ENCODE assay signal across 1 cellular context in the genomic region with DNA sequence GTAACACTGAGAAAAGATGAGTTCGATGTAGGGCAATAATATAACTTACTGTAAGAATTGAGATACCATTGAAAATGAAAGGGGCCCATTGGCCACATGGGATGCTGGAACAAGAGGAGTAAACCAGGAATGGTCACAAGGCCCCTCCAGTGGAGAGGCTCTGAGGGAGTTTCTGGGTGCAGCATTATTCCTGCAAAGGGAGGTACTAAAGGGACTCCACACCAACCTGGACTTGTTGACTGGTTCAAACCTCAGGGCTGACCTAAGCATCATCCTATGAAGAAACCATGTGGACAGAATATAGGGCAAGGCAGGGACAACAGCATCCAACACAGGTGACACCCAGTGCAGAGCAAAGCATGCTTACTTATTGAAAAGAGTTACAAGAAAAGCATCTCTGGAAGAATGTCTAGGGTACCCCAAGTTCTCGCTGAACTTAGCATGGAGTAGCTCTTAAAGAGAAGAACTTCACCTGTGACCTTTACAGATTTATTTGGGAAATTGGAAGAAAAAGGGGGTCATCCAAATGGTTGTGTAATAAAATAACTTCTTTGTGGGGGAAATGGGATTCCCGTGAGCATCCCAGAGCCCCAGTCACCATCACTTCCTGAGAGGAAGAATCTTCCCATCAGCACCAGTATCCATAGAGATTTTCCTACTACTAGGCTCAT.
A peak's percentile ranks its signal among the peaks of the same experiment; 100 is the strongest.
TF ChIP-seq lines count a peak whose summit lies in the region.

No MANE protein-coding gene starts in this region.

TF ChIP-seq in K562, 482 proteins besides CTCF, POLR2A, EP300 and RAD21:
- TF ChIP-seq ADNP (tag; IDR thresholded peaks at IDR 0.05) (no peak), ZNF589 (CRISPR knock-in tag; IDR thresholded peaks at IDR 0.05; ENCODE audit: low read depth) (0 out of 2 replicates have a peak, but pooled peaks have one; percentile 8), CBFB (CRISPR knock-in tag; IDR thresholded peaks at IDR 0.05) (no peak), ELF4 (CRISPR knock-in tag; IDR thresholded peaks at IDR 0.05) (no peak), BRCA1 (IDR thresholded peaks at IDR 0.05) (no peak), BRCA1 (CRISPR knock-in tag; IDR thresholded peaks at IDR 0.05) (no peak), HMG20B (CRISPR knock-in tag; IDR thresholded peaks at IDR 0.05) (no peak), ZNF384 (IDR thresholded peaks at IDR 0.05; ENCODE audit: low read depth, low read length) (no peak), CEBPB (tag; IDR thresholded peaks at IDR 0.05) (peak; percentile 53), CEBPG (CRISPR knock-in tag; IDR thresholded peaks at IDR 0.05) (no peak), CEBPG (tag; conservative IDR thresholded peaks at IDR 0.05 in 1 of 2, IDR thresholded peaks at IDR 0.05 in 1 of 2) (peak; percentile 57 to 67)
- TF ChIP-seq, protein P1, sequence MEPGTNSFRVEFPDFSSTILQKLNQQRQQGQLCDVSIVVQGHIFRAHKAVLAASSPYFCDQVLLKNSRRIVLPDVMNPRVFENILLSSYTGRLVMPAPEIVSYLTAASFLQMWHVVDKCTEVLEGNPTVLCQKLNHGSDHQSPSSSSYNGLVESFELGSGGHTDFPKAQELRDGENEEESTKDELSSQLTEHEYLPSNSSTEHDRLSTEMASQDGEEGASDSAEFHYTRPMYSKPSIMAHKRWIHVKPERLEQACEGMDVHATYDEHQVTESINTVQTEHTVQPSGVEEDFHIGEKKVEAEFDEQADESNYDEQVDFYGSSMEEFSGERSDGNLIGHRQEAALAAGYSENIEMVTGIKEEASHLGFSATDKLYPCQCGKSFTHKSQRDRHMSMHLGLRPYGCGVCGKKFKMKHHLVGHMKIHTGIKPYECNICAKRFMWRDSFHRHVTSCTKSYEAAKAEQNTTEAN (CRISPR knock-in tag; IDR thresholded peaks at IDR 0.05) = 0 out of 2 replicates have a peak, but pooled peaks have one; percentile 43
- TF ChIP-seq, protein P2, sequence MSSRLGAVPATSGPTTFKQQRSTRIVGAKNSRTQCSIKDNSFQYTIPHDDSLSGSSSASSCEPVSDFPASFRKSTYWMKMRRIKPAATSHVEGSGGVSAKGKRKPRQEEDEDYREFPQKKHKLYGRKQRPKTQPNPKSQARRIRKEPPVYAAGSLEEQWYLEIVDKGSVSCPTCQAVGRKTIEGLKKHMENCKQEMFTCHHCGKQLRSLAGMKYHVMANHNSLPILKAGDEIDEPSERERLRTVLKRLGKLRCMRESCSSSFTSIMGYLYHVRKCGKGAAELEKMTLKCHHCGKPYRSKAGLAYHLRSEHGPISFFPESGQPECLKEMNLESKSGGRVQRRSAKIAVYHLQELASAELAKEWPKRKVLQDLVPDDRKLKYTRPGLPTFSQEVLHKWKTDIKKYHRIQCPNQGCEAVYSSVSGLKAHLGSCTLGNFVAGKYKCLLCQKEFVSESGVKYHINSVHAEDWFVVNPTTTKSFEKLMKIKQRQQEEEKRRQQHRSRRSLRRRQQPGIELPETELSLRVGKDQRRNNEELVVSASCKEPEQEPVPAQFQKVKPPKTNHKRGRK (tag; IDR thresholded peaks at IDR 0.05) = no peak
TF ChIP-seq in K562: peak in this region for 4.
